In genomic region chr2:50484371-50484770, GRCh38 we compare ENCODE assay signal across 35 cellular contexts.
"Had no signal": no experiment of that assay in that cellular context is flagged by ENCODE, and none has a peak within 500 bp of the region (broad histone marks: within the 10 kb centered on the region; RNA-seq: fewer than 3 reads in every experiment).

No MANE protein-coding gene starts in this region.

- H3K27me3 ChIP-seq: MG63 had no signal

- H3K27ac ChIP-seq: KMS-11 had no signal

- H3K4me2 ChIP-seq: KMS-11 had no signal

- H3K36me3 ChIP-seq: MG63 had no signal

- DNase-seq: Karpas-422, Kasumi-1, KG1, MG63, MM.1S, MV-4-11, NCI-H1048, NCI-H1092 treated with DMSO at 0.1 percent for 48 hours, NCI-H1105, NCI-H1105 treated with DMSO at 0.1 percent for 48 hours, NCI-H1417, NCI-H1417 treated with DMSO at 0.1 percent for 48 hours, NCI-H1436, NCI-H1436 treated with DMSO at 0.1 percent for 48 hours, NCI-H146, NCI-H1694 treated with DMSO at 0.1 percent for 48 hours, NCI-H187, NCI-H187 treated with DMSO at 0.1 percent for 48 hours, NCI-H1930, NCI-H2029, NCI-H2029 treated with DMSO at 0.1 percent for 48 hours, NCI-H2081, NCI-H2107, NCI-H2171, NCI-H2171 treated with DMSO at 0.1 percent for 48 hours, NCI-H2227 treated with DMSO at 0.1 percent for 48 hours, NCI-H226, NCI-H345, NCI-H446, NCI-H446 treated with DMSO at 0.1 percent for 48 hours, NCI-H510A, NCI-H510A treated with DMSO at 0.1 percent for 48 hours, NCI-H524, NCI-H524 treated with DMSO at 0.1 percent for 48 hours had no signal

- H3K9me3 ChIP-seq: MG63 had no signal

- H3K4me3 ChIP-seq: MG63 had no signal
